Comparison of ENCODE assay signal across 12 cellular contexts in genomic region chr19:1748115-1748702, GRCh38. TPM values are rescaled to one million over a fixed set of nuclear protein-coding genes. Genes with fewer than 3 reads are reported as not detected.
DNase-seq lines count a peak whose midpoint lies in the region; ATAC-seq, FAIRE-seq and TF ChIP-seq lines count a peak whose summit lies in the region.
"Had no signal": no experiment of that assay in that cellular context is flagged by ENCODE, and none has a peak within 500 bp of the region (broad histone marks: within the 10 kb centered on the region; RNA-seq: fewer than 3 reads in every experiment).

No MANE protein-coding gene starts in this region.

- H3K27ac ChIP-seq in HCT116 (ENCODE audit: low read depth, low read length) (peak overlapping the region; percentile 100), K562 (ENCODE audit: extremely low read depth, low read depth, low read length) (peak overlapping the region; percentile 90)
- H3K27ac ChIP-seq: upper lobe of left lung had no signal

- TF ChIP-seq CTCF in HCT116 (IDR thresholded peaks at IDR 0.05 in 2 of 3, conservative IDR thresholded peaks at IDR 0.05 in 1 of 3; ENCODE audit: borderline replicate concordance in 1 of 3, insufficient read depth in 1 of 3, low read depth in 2 of 3, low read length in 2 of 3) (no peak), K562 (IDR thresholded peaks at IDR 0.05 in 2 of 3, conservative IDR thresholded peaks at IDR 0.05 in 1 of 3; ENCODE audit: insufficient read depth in 2 of 3, low read depth in 1 of 3, low read length in 3 of 3) (no peak), mucosa of descending colon (IDR thresholded peaks at IDR 0.05) (no peak)

- intact Hi-C loops in HCT116 (cut with micrococcal nuclease): loop anchor here (5.0 kb wide), 1 partner anchor 76 kb away; no protein-coding TSS in a partner anchor
- intact Hi-C loops in K562 (cut with micrococcal nuclease): no loop called here
- intact Hi-C loops in mucosa of descending colon (cut with DNase I, micrococcal nuclease): no loop called here

- TF ChIP-seq EP300 in K562 (IDR thresholded peaks at IDR 0.05; ENCODE audit: low read length): no peak

- in situ Hi-C loops in K562 (cut with MboI): no loop called here

- H3K27me3 ChIP-seq in HCT116 (ENCODE audit: insufficient read depth, low read length) (no peaks in the 10 kb centered on the region), K562 (ENCODE audit: control insufficient read depth in 2 of 2, insufficient read depth in 2 of 2, low read length in 2 of 2) (peaks cover 0 to 4% of the 10 kb centered on the region in 2 experiments; a peak in 1 of 5 replicates)

- TF ChIP-seq POLR2A in HCT116 (IDR thresholded peaks at IDR 0.05; ENCODE audit: borderline replicate concordance, extremely low read depth, insufficient read depth, insufficient read length) (peak; percentile 58), K562 (conservative IDR thresholded peaks at IDR 0.05) (peak; percentile 74)

- no peaks in the 10 kb centered on the region for H3K9me1 ChIP-seq in K562 (ENCODE audit: control insufficient read depth, insufficient read depth, low read length)

- H3K4me1 ChIP-seq in HCT116 (ENCODE audit: control insufficient read depth in 1 of 2, insufficient read depth in 2 of 2, low read length in 2 of 2): peaks cover 40 to 85% of the 10 kb centered on the region in 2 experiments
- peaks cover 24 to 74% of the 10 kb centered on the region in 2 experiments for H3K4me1 ChIP-seq in K562 (replicated peaks in 1 of 2; ENCODE audit: control insufficient read depth in 2 of 2, insufficient read depth in 2 of 2, low read length in 2 of 2)
- H3K4me1 ChIP-seq in mucosa of descending colon (ENCODE audit: low read depth): peaks cover 17% of the 10 kb centered on the region

- no peak for FAIRE-seq in K562 (lab: Jason Lieb, UNC)

- H4K20me1 ChIP-seq in HCT116 (ENCODE audit: insufficient read depth): no peaks in the 10 kb centered on the region
- H4K20me1 ChIP-seq in K562 (replicated peaks; ENCODE audit: control insufficient read depth, insufficient read depth, low read length): no peaks in the 10 kb centered on the region

- TSS peak; percentile 90 for BruUV-seq in HCT116 (replicated peaks; lab: Mats Ljungman, UMichigan)
- TSS peak; percentile 92 for BruUV-seq in K562 (replicated peaks; lab: Mats Ljungman, UMichigan)

- H3K9me2 ChIP-seq in HCT116 (ENCODE audit: insufficient read depth): no peaks in the 10 kb centered on the region

- H3K4me2 ChIP-seq in HCT116 (ENCODE audit: low read length): peak overlapping the region; percentile 86
- H3K4me2 ChIP-seq in K562 (ENCODE audit: insufficient read depth, low read length): peak overlapping the region; percentile 84

- WGBS in K562 (ENCODE audit: insufficient coverage, low coverage, missing lambda C conversion rate): 2% methylated on average over 37 of the region's 48 CpGs

- ATAC-seq in HCT116 (peak; percentile 51), K562 (peak; percentile 84), mucosa of descending colon (peak; percentile 81), GM21526 (IDR thresholded peaks at IDR 0.05; ENCODE audit: low FRiP score, unreplicated experiment) (no peak), GM19455 (IDR thresholded peaks at IDR 0.05; ENCODE audit: unreplicated experiment) (no peak)

- TF ChIP-seq RAD21 in HCT116 (IDR thresholded peaks at IDR 0.05; ENCODE audit: low read depth): no peak
- TF ChIP-seq RAD21 in K562 (CRISPR knock-in tag; conservative IDR thresholded peaks at IDR 0.05 in 1 of 2, IDR thresholded peaks at IDR 0.05 in 1 of 2): no peak

- CTCF ChIA-PET in HCT116 (lab: Charles Lee): interaction anchor here (1.3 to 1.9 kb wide), 3 partner anchors 19 to 76 kb away, joined by 3 to 11 read pairs (median 5); no protein-coding TSS in a partner anchor
- CTCF ChIA-PET in K562 (lab: Yijun Ruan, JAX; ENCODE audit: low intra/inter-chr PET ratio): no interaction called here

- H3K9ac ChIP-seq in HCT116 (ENCODE audit: low read length): peak overlapping the region; percentile 98
- peak overlapping the region; percentile 76 to 97 for H3K9ac ChIP-seq in K562 (ENCODE audit: insufficient read depth in 1 of 2, low read depth in 2 of 2, low read length in 2 of 2)

- H3K4me3 ChIP-seq in HCT116 (replicated peaks in 1 of 2; ENCODE audit: low read depth in 1 of 2, low read length in 2 of 2): peak overlapping the region; percentile 67 to 78
- peak overlapping the region; percentile 40 for H3K4me3 ChIP-seq in K562
- H3K4me3 ChIP-seq in mucosa of descending colon: no peak overlapping the region

- no peak overlapping the region for H2AFZ ChIP-seq in HCT116 (ENCODE audit: low read depth, low read length, poor library complexity, severe bottlenecking)
- peak overlapping the region; percentile 78 for H2AFZ ChIP-seq in K562 (ENCODE audit: low read depth, low read length)

- H3K79me2 ChIP-seq in HCT116 (ENCODE audit: insufficient read depth, low read length): peaks cover 27% of the 10 kb centered on the region; the same call in 1 of the 2 replicates
- H3K79me2 ChIP-seq in K562 (ENCODE audit: control insufficient read depth, insufficient read depth, low read length): no peaks in the 10 kb centered on the region

- H3K9me3 ChIP-seq in HCT116 (ENCODE audit: control insufficient read depth in 1 of 2, insufficient read depth in 1 of 2, low read depth in 1 of 2, low read length in 2 of 2) (no peaks in the 10 kb centered on the region), K562 (replicated peaks; ENCODE audit: control insufficient read depth, insufficient read depth, low read depth, low read length) (no peaks in the 10 kb centered on the region), mucosa of descending colon (no peaks in the 10 kb centered on the region)
- H3K9me3 ChIP-seq: upper lobe of left lung had no signal

- RAD21 ChIA-PET in HCT116 (lab: Charles Lee; ENCODE audit: low non-redundant PET in 1 of 2, low total read pairs in 2 of 2, uncharacterized antibody in 2 of 2, unreplicated experiment in 2 of 2): no interaction called here

- peak; percentile 71 for DNase-seq in D341Med (ENCODE audit: low spot score)
- DNase-seq in HCT116 (ENCODE audit: low read depth, low spot score): no peak
- DNase-seq in K562 (ENCODE audit: extremely low read depth in 1 of 4, low spot score in 3 of 4): peak in 1 of 4 experiments; percentile 80
- DNase-seq in mucosa of descending colon: peak; percentile 38 to 63 (median 62)
- no peak for DNase-seq in EL
- DNase-seq in NCI-H345 treated with DMSO at 0.1 percent for 48 hours (lab: John Stamatoyannopoulos, UW; ENCODE audit: unreplicated experiment): no peak
- DNase-seq: cortex of kidney, GDM1 had no signal

- H3K36me3 ChIP-seq in HCT116 (ENCODE audit: control insufficient read depth in 1 of 2, insufficient read depth in 2 of 2, low read length in 2 of 2): no peaks in the 10 kb centered on the region
- no peaks in the 10 kb centered on the region for H3K36me3 ChIP-seq in K562 (ENCODE audit: control insufficient read depth, insufficient read depth, low read length)
- no peaks in the 10 kb centered on the region for H3K36me3 ChIP-seq in mucosa of descending colon (ENCODE audit: low read depth)
- H3K36me3 ChIP-seq: upper lobe of left lung had no signal

- POLR2A ChIA-PET in HCT116 (lab: Charles Lee): interaction anchor here (0.8 to 1.6 kb wide), 5 partner anchors 10 to 479 kb away, joined by 3 to 4 read pairs (median 3); partner anchors contain the start of genes CIRBP and TCF3
- POLR2A ChIA-PET in K562 (lab: Yijun Ruan, JAX): interaction anchor here (0.7 to 0.9 kb wide), 2 partner anchors 474 to 650 kb away, joined by 3 to 4 read pairs; no protein-coding TSS in a partner anchor

TF ChIP-seq in HCT116, 20 proteins besides CTCF, POLR2A, EP300 and RAD21 (continues in another document):
- TF ChIP-seq SRF (IDR thresholded peaks at IDR 0.05; ENCODE audit: low read depth) (no peak), YY1 (IDR thresholded peaks at IDR 0.05; ENCODE audit: extremely low read depth, insufficient replicate concordance, low read depth, low read length) (peak; percentile 69), ATF3 (IDR thresholded peaks at IDR 0.05) (no peak), SIN3A (IDR thresholded peaks at IDR 0.05; ENCODE audit: low read depth) (peak; percentile 26; the same call in 1 of the 2 replicates), CBX3 (IDR thresholded peaks at IDR 0.05; ENCODE audit: low read depth) (no peak)

TF ChIP-seq in K562, 482 proteins besides CTCF, POLR2A, EP300 and RAD21 (continues in another document):
- TF ChIP-seq RB1 (IDR thresholded peaks at IDR 0.05; ENCODE audit: low read depth): 0 out of 2 replicates have a peak, but pooled peaks have one; percentile 21
- no peak for TF ChIP-seq NCOA2 (IDR thresholded peaks at IDR 0.05; ENCODE audit: partially characterized antibody in 2 of 2)
- TF ChIP-seq FOS (IDR thresholded peaks at IDR 0.05; ENCODE audit: extremely low read depth, insufficient read length): no peak
- no peak for TF ChIP-seq PRPF4 (IDR thresholded peaks at IDR 0.05; ENCODE audit: insufficient read depth, low read depth, low read length, poor library complexity, severe bottlenecking)
- TF ChIP-seq ZFX (CRISPR knock-in tag; IDR thresholded peaks at IDR 0.05): peak; percentile 96
- TF ChIP-seq MTF1 (CRISPR knock-in tag; IDR thresholded peaks at IDR 0.05; ENCODE audit: borderline replicate concordance): no peak
- peak; percentile 40 to 86 (median 75) for TF ChIP-seq YY1 (IDR thresholded peaks at IDR 0.05; ENCODE audit: borderline replicate concordance in 1 of 3, control insufficient read depth in 1 of 3, extremely low read depth in 1 of 3, insufficient read depth in 3 of 3, insufficient read length in 1 of 3, insufficient replicate concordance in 2 of 3, low read depth in 1 of 3, low read length in 2 of 3)

RNA-seq across cellular contexts. Expression of gene ONECUT3, which starts 5.1 kb away (rescaled TPM):
- total RNA-seq in HCT116 (2021; ENCODE audit: unreplicated experiment) (22.1 TPM), K562 (2014; rRNA removed) (not detected in 2 replicates), K562 (2014; rRNA removed; fragmentation: Illumina TruSeq; extraction: Trizol) (not detected in 2 replicates), K562 (2015; rRNA removed; fragmentation: Illumina TruSeq; extraction: Trizol) (not detected in 2 replicates), K562 (2021) (not detected in 2 replicates), mucosa of descending colon (not detected)
- 9.0 and 9.6 TPM in 2 replicates for polyA plus RNA-seq in HCT116 (2012)
- total RNA-seq in K562 (2011; cell fraction: chromatin; rRNA removed; ENCODE audit: low replicate concordance): 0.12 TPM in 1 of 2 replicates, not detected in the other
- not detected in 2 replicates for total RNA-seq in K562 (2011; cell fraction: nucleolus; rRNA removed)
- total RNA-seq in K562 (2011; cell fraction: nucleoplasm; rRNA removed): 0.08 TPM in 1 of 2 replicates, not detected in the other
- polyA plus RNA-seq in K562 (2011; rRNA removed) (0.01 TPM in 1 of 2 replicates, not detected in the other), K562 (2014; fragmentation: Illumina TruSeq; extraction: Trizol) (not detected in 2 replicates), K562 (2014; fragmentation: Nextera tagmentation; extraction: Ambion mirVana) (not detected), K562 (2014; rRNA removed) (not detected in 2 replicates)
- polyA plus RNA-seq in K562 (2011; cell fraction: cytosol; rRNA removed): 0.01 and 0.04 TPM in 2 replicates
- 0.06 and 0.14 TPM in 2 replicates for polyA plus RNA-seq in K562 (2011; cell fraction: nucleus; rRNA removed)
- 0.01 and 0.07 TPM in 2 replicates for polyA plus RNA-seq in K562 (2012)
- 0.03 TPM in 1 of 2 replicates, not detected in the other for polyA minus RNA-seq in K562 (2011; rRNA and poly(A)+ RNA removed)
- polyA minus RNA-seq in K562 (2011; cell fraction: cytosol; rRNA and poly(A)+ RNA removed): not detected in 2 replicates
- polyA minus RNA-seq in K562 (2011; cell fraction: nucleus; rRNA and poly(A)+ RNA removed): not detected in 2 replicates
- total RNA-seq: lower leg skin, upper lobe of left lung had no signal

Comparison
In these comparisons a context has a peak if more than half of its experiments do, and no peak if none do; other contexts are left out.
1. DNase-seq: peak in D341Med (single experiment) and mucosa of descending colon (3 of 3); none in HCT116 (single experiment), EL (single experiment) and NCI-H345 treated with DMSO at 0.1 percent for 48 hours (single experiment).
2. ATAC-seq: peak in HCT116 (single experiment), K562 (single experiment) and mucosa of descending colon (single experiment); none in GM21526 (single experiment) and GM19455 (single experiment).
3. RNA of gene ONECUT3, which starts 5.1 kb away (total RNA-seq): 22.1 TPM in HCT116 (single experiment); 0.08 to 0.12 TPM in K562 and not detected in mucosa of descending colon; every median in the first group is over 10 times any median in the second.